Comparison of ENCODE assay signal across 29 cellular contexts in genomic region chr12:111183094-111183493, GRCh38.
"Had no signal": no experiment of that assay in that cellular context is flagged by ENCODE, and none has a peak within 500 bp of the region (broad histone marks: within the 10 kb centered on the region; RNA-seq: fewer than 3 reads in every experiment).

No MANE protein-coding gene starts in this region.

- DNase-seq: Karpas-422, Kasumi-1, MG63, MM.1S, MV-4-11, NCI-H1048, NCI-H1092, NCI-H1092 treated with DMSO at 0.1 percent for 48 hours, NCI-H1105, NCI-H1417 treated with DMSO at 0.1 percent for 48 hours, NCI-H1436, NCI-H1436 treated with DMSO at 0.1 percent for 48 hours, NCI-H146, NCI-H1694, NCI-H1694 treated with DMSO at 0.1 percent for 48 hours, NCI-H187, NCI-H187 treated with DMSO at 0.1 percent for 48 hours, NCI-H1930, NCI-H2029, NCI-H2029 treated with DMSO at 0.1 percent for 48 hours, NCI-H2081, NCI-H2081 treated with DMSO at 0.1 percent for 48 hours, NCI-H2107, NCI-H226, NCI-H345, NCI-H446, NCI-H446 treated with DMSO at 0.1 percent for 48 hours, NCI-H510A, NCI-H510A treated with DMSO at 0.1 percent for 48 hours had no signal

- H3K27me3 ChIP-seq: MG63 had no signal

- H3K4me3 ChIP-seq: MG63 had no signal

- H3K36me3 ChIP-seq: MG63 had no signal

- H3K9me3 ChIP-seq: MG63 had no signal
